In genomic region chr3:141803538-141803937, GRCh38 we compare ENCODE assay signal across 14 cellular contexts. TPM values are rescaled to one million over a fixed set of nuclear protein-coding genes. Genes with fewer than 3 reads are reported as not detected.
DNase-seq lines count a peak whose midpoint lies in the region; ATAC-seq, FAIRE-seq and TF ChIP-seq lines count a peak whose summit lies in the region.
"Not testable (repeated sequence)": the region's sequence is repeated elsewhere in the genome, so short reads cannot be mapped to it uniquely, and the experiment has no call there.
"Had no signal": no experiment of that assay in that cellular context is flagged by ENCODE, and none has a peak within 500 bp of the region (broad histone marks: within the 10 kb centered on the region; RNA-seq: fewer than 3 reads in every experiment).

No MANE protein-coding gene starts in this region.

- POLR2A ChIA-PET in K562 (lab: Yijun Ruan, JAX), result interaction anchor here (0.6 to 1.0 kb wide), 3 partner anchors 63 to 479 kb away, joined by 3 read pairs; no protein-coding TSS in a partner anchor

- H3K36me3 Mint-ChIP-seq in GM23338 (ENCODE audit: low read depth), result not testable (repeated sequence)

- H3K27me3 Mint-ChIP-seq in GM23338 (ENCODE audit: insufficient read depth, low read depth, poor library complexity), result not testable (repeated sequence)

- H3K4me2 ChIP-seq in GM23338; Karpas-422 (ENCODE audit: low read depth, low read length, poor library complexity, severe bottlenecking); K562 (ENCODE audit: insufficient read depth, low read length): not testable (repeated sequence)

- not testable (repeated sequence) for H3K9me3 ChIP-seq in Karpas-422 (ENCODE audit: low read length); K562 (replicated peaks; ENCODE audit: control insufficient read depth, insufficient read depth, low read depth, low read length)

- H3K9me2 ChIP-seq in GM23338 (ENCODE audit: insufficient read depth); Karpas-422 (replicated peaks; ENCODE audit: insufficient read depth, low read length): not testable (repeated sequence)

- ATAC-seq in GM23338, K562: not testable (repeated sequence)

- not testable (repeated sequence) for H3K9me1 ChIP-seq in K562 (ENCODE audit: control insufficient read depth, insufficient read depth, low read length)

- H3F3A ChIP-seq in GM23338 (replicated peaks; ENCODE audit: low read depth), result not testable (repeated sequence)

- H3K4me3 Mint-ChIP-seq in GM23338, result not testable (repeated sequence)

- H3K9me3 Mint-ChIP-seq in GM23338, result not testable (repeated sequence)

- H3K27me3 ChIP-seq in GM23338 (ENCODE audit: insufficient read depth); Karpas-422 (ENCODE audit: low read length); K562 (ENCODE audit: control insufficient read depth in 2 of 2, insufficient read depth in 2 of 2, low read length in 2 of 2): not testable (repeated sequence)

- not testable (repeated sequence) for TF ChIP-seq RAD21 in K562 (CRISPR knock-in tag; conservative IDR thresholded peaks at IDR 0.05 in 1 of 2, IDR thresholded peaks at IDR 0.05 in 1 of 2)

- H3K4me1 ChIP-seq in GM23338 (ENCODE audit: insufficient read depth); Karpas-422 (ENCODE audit: low read length): not testable (repeated sequence)
- H3K4me1 ChIP-seq in K562 (replicated peaks in 1 of 2; ENCODE audit: control insufficient read depth in 2 of 2, insufficient read depth in 2 of 2, low read length in 2 of 2), result peaks cover 20 to 39% of the 10 kb centered on the region in 2 experiments; a peak in 4 of 5 replicates

- not testable (repeated sequence) for H3K4me1 Mint-ChIP-seq in GM23338

- intact Hi-C loops in K562 (cut with micrococcal nuclease), result not testable (repeated sequence)

- CTCF ChIA-PET in K562 (lab: Yijun Ruan, JAX; ENCODE audit: low intra/inter-chr PET ratio), result not testable (repeated sequence)

- H3K4me3 ChIP-seq in GM23338; Karpas-422 (ENCODE audit: low read length); K562: not testable (repeated sequence)

- H3K27ac ChIP-seq in GM23338 (ENCODE audit: low read depth); Karpas-422 (ENCODE audit: low read length); K562 (ENCODE audit: extremely low read depth, low read depth, low read length): not testable (repeated sequence)

- not testable (repeated sequence) for TF ChIP-seq EP300 in K562 (IDR thresholded peaks at IDR 0.05; ENCODE audit: low read length)

- not testable (repeated sequence) for H4K20me1 ChIP-seq in GM23338 (replicated peaks; ENCODE audit: insufficient read depth); Karpas-422 (ENCODE audit: insufficient read depth, low read depth, low read length); K562 (replicated peaks; ENCODE audit: control insufficient read depth, insufficient read depth, low read length)

- not testable (repeated sequence) for H3K9ac ChIP-seq in Karpas-422 (ENCODE audit: low read length); K562 (ENCODE audit: insufficient read depth in 1 of 2, low read depth in 2 of 2, low read length in 2 of 2)

- TF ChIP-seq POLR2A in K562 (conservative IDR thresholded peaks at IDR 0.05), result not testable (repeated sequence)

- in situ Hi-C loops in K562 (cut with MboI), result not testable (repeated sequence)

- FAIRE-seq in K562 (lab: Jason Lieb, UNC), result not testable (repeated sequence)

- BruUV-seq in K562 (replicated peaks; lab: Mats Ljungman, UMichigan), result not testable (repeated sequence)

- H2AFZ ChIP-seq in GM23338, result peak overlapping the region; percentile 61; the same call in 1 of the 2 replicates
- H2AFZ ChIP-seq in Karpas-422 (ENCODE audit: low read length), result not testable (repeated sequence)
- H2AFZ ChIP-seq in K562 (ENCODE audit: low read depth, low read length), result 0 out of 2 replicates have a peak overlapping the region, but pooled peaks have one; percentile 51

- not testable (repeated sequence) for H3K36me3 ChIP-seq in GM23338 (ENCODE audit: insufficient read depth); Karpas-422 (ENCODE audit: insufficient read depth, low read length); K562 (ENCODE audit: control insufficient read depth, insufficient read depth, low read length)

- not testable (repeated sequence) for H3K27ac Mint-ChIP-seq in GM23338

- H3K79me2 ChIP-seq in GM23338 (replicated peaks; ENCODE audit: insufficient read depth); Karpas-422 (ENCODE audit: low read length); K562 (ENCODE audit: control insufficient read depth, insufficient read depth, low read length): not testable (repeated sequence)

- not testable (repeated sequence) for DNase-seq in GM23338 (ENCODE audit: low spot score)
- DNase-seq in Karpas-422 (peak; percentile 26), K562 (ENCODE audit: extremely low read depth in 1 of 4, low spot score in 3 of 4) (peak in 1 of 4 experiments; percentile 31)

- 39% methylated on average over 6 of the region's 6 CpGs for WGBS in K562 (ENCODE audit: insufficient coverage, low coverage, missing lambda C conversion rate)

- not testable (repeated sequence) for TF ChIP-seq CTCF in GM23338 (conservative IDR thresholded peaks at IDR 0.05; ENCODE audit: low read depth in 2 of 2); K562 (IDR thresholded peaks at IDR 0.05 in 2 of 3, conservative IDR thresholded peaks at IDR 0.05 in 1 of 3; ENCODE audit: insufficient read depth in 2 of 3, low read depth in 1 of 3, low read length in 3 of 3)

TF ChIP-seq in K562, 482 proteins besides CTCF, POLR2A, EP300 and RAD21 (continues in another document):
- TF ChIP-seq PKNOX1 (IDR thresholded peaks at IDR 0.05) (0 out of 2 replicates have a peak, but pooled peaks have one; percentile 7), C11orf30 (IDR thresholded peaks at IDR 0.05; ENCODE audit: low read depth) (peak; percentile 76), ARID1B (IDR thresholded peaks at IDR 0.05) (0 out of 2 replicates have a peak, but pooled peaks have one; percentile 30), DPF2 (IDR thresholded peaks at IDR 0.05) (peak; percentile 26; the same call in 1 of the 2 replicates), TRIM24 (IDR thresholded peaks at IDR 0.05) (peak; percentile 27 to 54; a peak in 2 of 4 replicates)

RNA-seq across cellular contexts. Expression of gene GRK7, which starts 40.3 kb away (rescaled TPM):
- not detected in 2 replicates for total RNA-seq in GM23338 (2014; rRNA removed; shearing (Covaris generic))
- polyA plus RNA-seq in GM23338 (2016; fragmentation: Nextera tagmentation; extraction: Ambion mirVana), result not detected in 2 replicates
- not detected in 2 replicates for total RNA-seq in Karpas-422 (2014; rRNA removed; shearing (Covaris generic); ENCODE audit: low replicate concordance)
- total RNA-seq in K562 (2011; cell fraction: chromatin; rRNA removed; ENCODE audit: low replicate concordance), result not detected in 2 replicates
- 0.17 TPM in 1 of 2 replicates, not detected in the other for total RNA-seq in K562 (2011; cell fraction: nucleolus; rRNA removed)
- total RNA-seq in K562 (2011; cell fraction: nucleoplasm; rRNA removed), result not detected in 2 replicates
- total RNA-seq in K562 (2014; rRNA removed), result not detected in 2 replicates
- total RNA-seq in K562 (2014; rRNA removed; fragmentation: Illumina TruSeq; extraction: Trizol), result 0.04 TPM in 1 of 2 replicates, not detected in the other
- 0.08 TPM in 1 of 2 replicates, not detected in the other for total RNA-seq in K562 (2015; rRNA removed; fragmentation: Illumina TruSeq; extraction: Trizol)
- 0.04 TPM in 1 of 2 replicates, not detected in the other for total RNA-seq in K562 (2021)
- polyA plus RNA-seq in K562 (2011; rRNA removed), result not detected in 2 replicates
- polyA plus RNA-seq in K562 (2011; cell fraction: cytosol; rRNA removed), result not detected in 2 replicates
- polyA plus RNA-seq in K562 (2011; cell fraction: nucleus; rRNA removed), result 0.07 TPM in 1 of 2 replicates, not detected in the other
- polyA plus RNA-seq in K562 (2012), result 0.04 TPM in 1 of 2 replicates, not detected in the other
- polyA plus RNA-seq in K562 (2014; fragmentation: Illumina TruSeq; extraction: Trizol), result 0.07 TPM in 1 of 2 replicates, not detected in the other
- polyA plus RNA-seq in K562 (2014; fragmentation: Nextera tagmentation; extraction: Ambion mirVana), result under 1 TPM; 0.01 TPM
- polyA plus RNA-seq in K562 (2014; rRNA removed), result 0.04 and 0.08 TPM in 2 replicates
- 0.06 TPM in 1 of 2 replicates, not detected in the other for polyA minus RNA-seq in K562 (2011; rRNA and poly(A)+ RNA removed)
- not detected in 2 replicates for polyA minus RNA-seq in K562 (2011; cell fraction: cytosol; rRNA and poly(A)+ RNA removed)
- not detected in 2 replicates for polyA minus RNA-seq in K562 (2011; cell fraction: nucleus; rRNA and poly(A)+ RNA removed)
- total RNA-seq: A172; A673; B cell; Caco-2; Calu3; CD4-positive, CD25-positive, alpha-beta regulatory T cell; CD8-positive, alpha-beta memory T cell; Daoy had no signal
- polyA plus RNA-seq: AG04450; BJ; CD4-positive, alpha-beta memory T cell; CD8-positive, alpha-beta memory T cell had no signal
